ENCODE assay signal across 1 cellular context in the genomic region with DNA sequence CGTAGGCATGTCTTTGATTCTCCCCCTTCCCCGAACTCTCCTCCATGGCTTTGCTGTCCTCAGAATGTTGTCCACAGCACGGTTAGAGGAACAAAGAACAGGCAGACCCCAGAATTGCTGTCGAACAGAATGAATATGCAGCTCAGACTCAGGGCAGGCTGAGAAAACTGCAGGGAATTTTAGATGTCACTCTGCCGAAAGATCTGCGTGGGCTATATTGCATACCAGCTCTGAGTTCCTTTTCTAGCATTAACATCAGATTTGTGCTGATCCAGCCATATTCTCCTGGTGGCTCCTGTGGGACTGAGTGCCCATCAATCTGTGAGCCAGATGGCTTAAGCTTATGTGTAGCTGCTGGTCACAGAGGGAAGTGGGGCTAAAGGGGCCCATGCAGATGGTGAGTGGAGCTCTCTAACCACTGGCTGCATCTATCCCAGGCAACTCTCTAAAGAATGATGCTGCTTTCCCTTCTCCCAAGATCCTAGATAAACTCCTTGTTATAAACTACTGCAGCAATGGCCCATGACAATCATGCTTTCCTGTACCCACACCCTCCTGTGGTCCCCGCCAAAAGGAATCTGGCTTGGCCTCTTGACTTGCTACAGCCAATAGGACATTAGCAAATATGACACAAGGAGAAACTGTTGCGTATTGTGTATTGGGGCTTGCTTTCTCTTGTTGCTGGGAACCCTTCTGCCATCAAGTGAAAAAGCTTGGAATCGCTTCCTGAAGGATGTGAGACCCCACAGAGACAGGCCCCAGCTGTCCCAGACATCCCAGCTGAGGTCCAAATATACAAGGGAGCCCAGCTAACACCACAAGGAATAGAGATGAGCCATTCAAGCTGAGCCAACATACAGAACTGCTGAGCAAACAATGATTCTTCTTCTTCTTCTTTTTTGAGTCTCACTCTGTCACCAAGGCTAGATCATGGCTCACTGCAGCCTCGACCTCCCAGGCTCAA.
TF ChIP-seq lines count a peak whose summit lies in the region.

No MANE protein-coding gene starts in this region.

TF ChIP-seq in HepG2, 621 proteins besides CTCF, POLR2A, EP300 and RAD21:
- TF ChIP-seq RBM22 (optimal IDR thresholded peaks at IDR 0.05; ENCODE audit: low read length), result peak; percentile 57
- TF ChIP-seq, protein P1, sequence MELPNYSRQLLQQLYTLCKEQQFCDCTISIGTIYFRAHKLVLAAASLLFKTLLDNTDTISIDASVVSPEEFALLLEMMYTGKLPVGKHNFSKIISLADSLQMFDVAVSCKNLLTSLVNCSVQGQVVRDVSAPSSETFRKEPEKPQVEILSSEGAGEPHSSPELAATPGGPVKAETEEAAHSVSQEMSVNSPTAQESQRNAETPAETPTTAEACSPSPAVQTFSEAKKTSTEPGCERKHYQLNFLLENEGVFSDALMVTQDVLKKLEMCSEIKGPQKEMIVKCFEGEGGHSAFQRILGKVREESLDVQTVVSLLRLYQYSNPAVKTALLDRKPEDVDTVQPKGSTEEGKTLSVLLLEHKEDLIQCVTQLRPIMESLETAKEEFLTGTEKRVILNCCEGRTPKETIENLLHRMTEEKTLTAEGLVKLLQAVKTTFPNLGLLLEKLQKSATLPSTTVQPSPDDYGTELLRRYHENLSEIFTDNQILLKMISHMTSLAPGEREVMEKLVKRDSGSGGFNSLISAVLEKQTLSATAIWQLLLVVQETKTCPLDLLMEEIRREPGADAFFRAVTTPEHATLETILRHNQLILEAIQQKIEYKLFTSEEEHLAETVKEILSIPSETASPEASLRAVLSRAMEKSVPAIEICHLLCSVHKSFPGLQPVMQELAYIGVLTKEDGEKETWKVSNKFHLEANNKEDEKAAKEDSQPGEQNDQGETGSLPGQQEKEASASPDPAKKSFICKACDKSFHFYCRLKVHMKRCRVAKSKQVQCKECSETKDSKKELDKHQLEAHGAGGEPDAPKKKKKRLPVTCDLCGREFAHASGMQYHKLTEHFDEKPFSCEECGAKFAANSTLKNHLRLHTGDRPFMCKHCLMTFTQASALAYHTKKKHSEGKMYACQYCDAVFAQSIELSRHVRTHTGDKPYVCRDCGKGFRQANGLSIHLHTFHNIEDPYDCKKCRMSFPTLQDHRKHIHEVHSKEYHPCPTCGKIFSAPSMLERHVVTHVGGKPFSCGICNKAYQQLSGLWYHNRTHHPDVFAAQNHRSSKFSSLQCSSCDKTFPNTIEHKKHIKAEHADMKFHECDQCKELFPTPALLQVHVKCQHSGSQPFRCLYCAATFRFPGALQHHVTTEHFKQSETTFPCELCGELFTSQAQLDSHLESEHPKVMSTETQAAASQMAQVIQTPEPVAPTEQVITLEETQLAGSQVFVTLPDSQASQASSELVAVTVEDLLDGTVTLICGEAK (IDR thresholded peaks at IDR 0.05), result no peak
- TF ChIP-seq, protein P1 (CRISPR knock-in tag; IDR thresholded peaks at IDR 0.05), result no peak
- 0 out of 4 replicates have a peak, but pooled peaks of 1 of the 2 experiments have one; percentile 11 for TF ChIP-seq MAFK (conservative IDR thresholded peaks at IDR 0.05 in 1 of 2, IDR thresholded peaks at IDR 0.05 in 1 of 2; ENCODE audit: low read length in 2 of 2)
- no peak for TF ChIP-seq MBNL3 (CRISPR knock-in tag; conservative IDR thresholded peaks at IDR 0.05)
